Comparison of ENCODE assay signal across 27 cellular contexts in genomic region chr4:8368061-8368481, GRCh38.
"Had no signal": no experiment of that assay in that cellular context is flagged by ENCODE, and none has a peak within 500 bp of the region (broad histone marks: within the 10 kb centered on the region; RNA-seq: fewer than 3 reads in every experiment).

No MANE protein-coding gene starts in this region.

- H3K4me3 ChIP-seq: adrenal gland, ascending aorta, cardiac muscle cell, mucosa of descending colon, right atrium auricular region, smooth muscle cell, transverse colon had no signal

- H2AFZ ChIP-seq: parathyroid adenoma had no signal

- FAIRE-seq: endothelial cell of umbilical vein, TTC549, urothelium cell line had no signal

- H3K9ac ChIP-seq: parathyroid adenoma had no signal

- H3K4me1 ChIP-seq: adrenal gland, parathyroid adenoma, right atrium auricular region, transverse colon had no signal

- H3K27ac ChIP-seq: adrenal gland, ascending aorta, cardiac muscle cell, parathyroid adenoma, right atrium auricular region, transverse colon, VCaP had no signal

- H3K4me2 ChIP-seq: smooth muscle cell had no signal

- H3K36me3 ChIP-seq: cardiac muscle cell had no signal

- H3K9me3 ChIP-seq: adrenal gland, ascending aorta, mucosa of descending colon, right atrium auricular region, transverse colon had no signal

- ATAC-seq: mucosa of descending colon had no signal

- H3K79me2 ChIP-seq: parathyroid adenoma had no signal

- H3K27me3 ChIP-seq: adrenal gland, ascending aorta, cardiac muscle cell, right atrium auricular region, transverse colon had no signal

- DNase-seq: activated CD4-positive, alpha-beta T cell treated with anti-CD3 and anti-CD28 coated beads for 4 hours; activated CD4-positive, alpha-beta T cell treated with anti-CD3 and anti-CD28 coated beads, Interleukin-2, amount 50 U/mL, for 4 hours; activated effector memory CD4-positive, alpha-beta T cell treated with Interleukin-2 at 50 U/mL for 16 hours; activated naive CD4-positive, alpha-beta T cell treated with Interleukin-2 at 50 U/mL for 16 hours; activated naive CD8-positive, alpha-beta T cell treated with anti-CD3 and anti-CD28 coated beads for 36 hours; adrenal gland; cortex of kidney; head of caudate nucleus; hypothalamus; immature natural killer cell; nucleus accumbens; stimulated activated CD4-positive, alpha-beta T cell treated with anti-CD3 and anti-CD28 coated beads, Interleukin-15, amount 100 ng/mL, for 24 hours; stimulated activated CD4-positive, alpha-beta T cell treated with anti-CD3 and anti-CD28 coated beads, Interleukin-2, amount 100 ng/mL, for 24 hours; stimulated activated naive CD4-positive, alpha-beta T cell treated with Interleukin-2 at 50 U/mL for 16 hours; SW 1271; T-helper 9 cell; transverse colon had no signal
